Comparison of ENCODE assay signal across 2 cellular contexts in the genomic region with DNA sequence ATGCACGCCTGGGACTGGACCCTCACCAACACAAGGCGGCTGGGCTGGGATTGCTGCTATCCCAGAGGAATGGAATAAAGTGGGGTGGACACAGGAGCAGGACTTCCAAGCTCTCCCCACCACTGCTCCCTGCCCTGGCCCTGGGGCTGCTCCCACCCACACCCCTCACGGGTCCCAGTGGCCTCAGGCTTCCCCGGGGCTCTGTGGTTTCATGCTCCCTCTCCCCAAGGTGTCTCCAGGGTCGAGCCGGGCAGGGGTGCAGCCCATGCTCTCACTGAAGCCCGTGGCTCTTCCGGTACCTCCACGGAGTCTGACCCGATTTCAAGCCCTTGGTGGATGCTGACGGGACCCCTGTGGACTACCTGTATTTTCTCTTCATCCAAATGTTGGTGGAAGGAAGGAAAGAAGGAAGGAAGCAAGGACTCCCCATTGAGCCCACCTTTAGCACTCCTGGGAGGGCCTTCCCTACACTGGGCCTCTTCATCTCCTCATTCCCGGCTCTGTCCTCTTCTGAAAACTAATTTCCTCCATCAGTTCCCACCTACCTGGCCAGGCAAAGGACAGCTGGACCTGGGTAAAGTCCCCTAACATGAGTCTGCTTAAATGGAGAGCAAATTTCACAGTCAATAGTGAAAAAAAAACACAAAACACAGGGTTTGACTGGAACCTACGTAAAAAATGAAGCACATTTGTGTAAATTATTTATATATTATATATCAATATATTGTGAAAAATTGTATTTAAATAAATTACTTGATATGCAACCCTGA.
A peak's percentile ranks its signal among the peaks of the same experiment; 100 is the strongest.
TF ChIP-seq lines count a peak whose summit lies in the region.

No MANE protein-coding gene starts in this region.

TF ChIP-seq in liver, 16 proteins besides CTCF, POLR2A, EP300 and RAD21:
- TF ChIP-seq, protein P1, sequence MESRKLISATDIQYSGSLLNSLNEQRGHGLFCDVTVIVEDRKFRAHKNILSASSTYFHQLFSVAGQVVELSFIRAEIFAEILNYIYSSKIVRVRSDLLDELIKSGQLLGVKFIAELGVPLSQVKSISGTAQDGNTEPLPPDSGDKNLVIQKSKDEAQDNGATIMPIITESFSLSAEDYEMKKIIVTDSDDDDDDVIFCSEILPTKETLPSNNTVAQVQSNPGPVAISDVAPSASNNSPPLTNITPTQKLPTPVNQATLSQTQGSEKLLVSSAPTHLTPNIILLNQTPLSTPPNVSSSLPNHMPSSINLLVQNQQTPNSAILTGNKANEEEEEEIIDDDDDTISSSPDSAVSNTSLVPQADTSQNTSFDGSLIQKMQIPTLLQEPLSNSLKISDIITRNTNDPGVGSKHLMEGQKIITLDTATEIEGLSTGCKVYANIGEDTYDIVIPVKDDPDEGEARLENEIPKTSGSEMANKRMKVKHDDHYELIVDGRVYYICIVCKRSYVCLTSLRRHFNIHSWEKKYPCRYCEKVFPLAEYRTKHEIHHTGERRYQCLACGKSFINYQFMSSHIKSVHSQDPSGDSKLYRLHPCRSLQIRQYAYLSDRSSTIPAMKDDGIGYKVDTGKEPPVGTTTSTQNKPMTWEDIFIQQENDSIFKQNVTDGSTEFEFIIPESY (IDR thresholded peaks at IDR 0.05), result no peak
- peak; percentile 65 to 77 for TF ChIP-seq HNF4A (conservative IDR thresholded peaks at IDR 0.05)
TF ChIP-seq in liver: peak in this region for 1.

TF ChIP-seq in HepG2, 621 proteins besides CTCF, POLR2A, EP300 and RAD21:
- TF ChIP-seq ZFP36 (IDR thresholded peaks at IDR 0.05; ENCODE audit: borderline replicate concordance, low read depth, low read length, partially characterized antibody) (no peak), ZBTB39 (CRISPR knock-in tag; IDR thresholded peaks at IDR 0.05) (no peak), MEF2D (CRISPR knock-in tag; IDR thresholded peaks at IDR 0.05) (no peak), KDM1A (CRISPR knock-in tag; IDR thresholded peaks at IDR 0.05) (no peak), TSC22D2 (CRISPR knock-in tag; IDR thresholded peaks at IDR 0.05; ENCODE audit: borderline replicate concordance) (no peak), TCF7 (IDR thresholded peaks at IDR 0.05; ENCODE audit: low read depth) (no peak), HNRNPUL1 (IDR thresholded peaks at IDR 0.05; ENCODE audit: low read depth, low read length) (no peak), STAG1 (CRISPR knock-in tag; IDR thresholded peaks at IDR 0.05) (no peak), ZNF720 (CRISPR knock-in tag; IDR thresholded peaks at IDR 0.05) (no peak), ZNF850 (CRISPR knock-in tag; conservative IDR thresholded peaks at IDR 0.05) (no peak)
